ENCODE assay signal across 26 cellular contexts in genomic region chr3:56667973-56668579, GRCh38. TPM values are rescaled to one million over a fixed set of nuclear protein-coding genes. Genes with fewer than 3 reads are reported as not detected.
DNase-seq lines count a peak whose midpoint lies in the region; ATAC-seq, FAIRE-seq and TF ChIP-seq lines count a peak whose summit lies in the region.
"Had no signal": no experiment of that assay in that cellular context is flagged by ENCODE, and none has a peak within 500 bp of the region (broad histone marks: within the 10 kb centered on the region; RNA-seq: fewer than 3 reads in every experiment).

No MANE protein-coding gene starts in this region.

- FAIRE-seq in GM12892 (lab: Jason Lieb, UNC) (peak; percentile 69), GM12878 (lab: Jason Lieb, UNC) (peak; percentile 57), keratinocyte (lab: Jason Lieb, UNC) (peak; percentile 59)
- FAIRE-seq: HTR-8/SVneo, RCC 7860, TTC549 had no signal

- H3K27me3 Mint-ChIP-seq in CD4-positive, alpha-beta memory T cell: no peaks in the 10 kb centered on the region
- H3K27me3 Mint-ChIP-seq: B cell had no signal

- H3K27ac Mint-ChIP-seq in CD4-positive, alpha-beta memory T cell: peak overlapping the region in 6 of 7 donors; percentile 59 to 77 (median 65)
- H3K27ac Mint-ChIP-seq: activated T-helper 2 cell treated with anti-CD3 and anti-CD28 coated beads, Interferon-gamma antibody, Interleukin-2, Interleukin-4, amounts not matched to agents 10 μg/mL and 5 μg/mL and 100 μg/mL, durations not matched to agents 14 hours and 24 hours and 36 hours; B cell; nephron had no signal

- dilution Hi-C loops in keratinocyte (cut with MboI; ENCODE audit: extremely low pct_ligation_motif_present, low sequenced_read_pairs): no loop called here

- peaks cover 36% of the 10 kb centered on the region for H3K36me3 ChIP-seq in CD4-positive, alpha-beta memory T cell (ENCODE audit: insufficient read depth, low read length)
- H3K36me3 ChIP-seq in GM12878 (ENCODE audit: control insufficient read depth in 2 of 2, insufficient read depth in 2 of 2, low read length in 1 of 2) (peaks cover 0 to 43% of the 10 kb centered on the region in 2 experiments; a peak in 3 of 4 replicates), keratinocyte (ENCODE audit: control insufficient read depth in 2 of 2, extremely low read depth in 1 of 2, insufficient read depth in 2 of 2, low read length in 2 of 2) (peaks cover 14 to 24% of the 10 kb centered on the region in 2 experiments)

- DNase-seq in CD4-positive, alpha-beta memory T cell: peak in 3 of 5 donors; percentile 12 to 44 (median 18)
- DNase-seq in GM12892 (ENCODE audit: insufficient read length) (no peak), GM12878 (ENCODE audit: low read depth, low spot score) (no peak), keratinocyte (ENCODE audit: low read depth, low spot score) (no peak), NCI-H446 (lab: John Stamatoyannopoulos, UW) (no peak)
- DNase-seq: activated CD4-positive, alpha-beta T cell treated with anti-CD3 and anti-CD28 coated beads, Interleukin-2, amount 50 U/mL, for 1 hour; anterior cingulate cortex; cortex of kidney; DMS 273 treated with DMSO at 0.1 percent for 48 hours; H7; Kasumi-1; lower lobe of right lung; NCI-H1105 treated with DMSO at 0.1 percent for 48 hours; NCI-H2171 treated with DMSO at 0.1 percent for 48 hours; psoas muscle; spleen; tibial artery had no signal

- H3K4me1 Mint-ChIP-seq in CD4-positive, alpha-beta memory T cell: peaks cover 20 to 36% (median 28%) of the 10 kb centered on the region in 4 donors
- H3K4me1 Mint-ChIP-seq: nephron had no signal

- in situ Hi-C loops in GM12878 (cut with MboI): no loop called here

- H2AFZ ChIP-seq in GM12878 (ENCODE audit: control insufficient read depth, low read depth, low read length): no peak overlapping the region
- no peak overlapping the region for H2AFZ ChIP-seq in keratinocyte (ENCODE audit: control insufficient read depth, low read length)

- peak overlapping the region in 4 of 8 donors; percentile 26 to 58 (median 42) for H3K4me3 Mint-ChIP-seq in CD4-positive, alpha-beta memory T cell
- H3K4me3 Mint-ChIP-seq: B cell, nephron had no signal

- POLR2A ChIA-PET in CD4-positive, alpha-beta memory T cell (lab: Charles Lee; ENCODE audit: partially characterized antibody): interaction anchor here (0.9 to 1.9 kb wide), 2 partner anchors 15 to 27 kb away, joined by 3 to 15 read pairs; partner anchors contain the start of gene TASOR
- POLR2A ChIA-PET in GM12878 (lab: Charles Lee): no interaction called here

- CTCF ChIA-PET in CD4-positive, alpha-beta memory T cell (lab: Charles Lee; ENCODE audit: partially characterized antibody): interaction anchor here (1.7 kb wide), 1 partner anchor 10 kb away, joined by 8 read pairs; no protein-coding TSS in a partner anchor
- CTCF ChIA-PET in GM12878 (lab: Yijun Ruan, JAX): interaction anchor here (0.7 kb wide), 1 partner anchor 326 kb away, joined by 3 read pairs; no protein-coding TSS in a partner anchor

- 96% methylated on average over 3 of the region's 3 CpGs for WGBS in GM12878 (ENCODE audit: insufficient coverage, insufficient replicate concordance, low lambda C conversion rate, missing lambda C conversion rate)

- RAD21 ChIA-PET in GM12878 (lab: Charles Lee; ENCODE audit: unreplicated experiment): interaction anchor here (0.9 to 1.2 kb wide), 2 partner anchors 12 to 132 kb away, joined by 3 read pairs; no protein-coding TSS in a partner anchor

- no peak for ATAC-seq in GM12878
- no peak for ATAC-seq in HG03457 (IDR thresholded peaks at IDR 0.05; ENCODE audit: unreplicated experiment)
- no peak for ATAC-seq in SK-N-SH treated with all-trans-retinoic acid at 6 μM for 48 hours
- ATAC-seq: gastroesophageal sphincter, lower lobe of right lung had no signal

- TF ChIP-seq CTCF in GM12878 (IDR thresholded peaks at IDR 0.05 in 2 of 3, conservative IDR thresholded peaks at IDR 0.05 in 1 of 3; ENCODE audit: control insufficient read depth in 2 of 3, extremely low read depth in 1 of 3, insufficient read depth in 1 of 3, low read depth in 3 of 3, low read length in 3 of 3): no peak
- TF ChIP-seq CTCF in keratinocyte (optimal IDR thresholded peaks at IDR 0.05 in 1 of 3, IDR thresholded peaks at IDR 0.05 in 1 of 3, conservative IDR thresholded peaks at IDR 0.05 in 1 of 3; ENCODE audit: extremely low read depth in 1 of 3, insufficient read depth in 2 of 3, low read length in 3 of 3): no peak

- BruUV-seq in GM12878 (replicated peaks; lab: Mats Ljungman, UMichigan): no TSS peak

- H3K9ac ChIP-seq in GM12878 (ENCODE audit: control insufficient read depth, insufficient read depth, low read length) (no peak overlapping the region), keratinocyte (ENCODE audit: control insufficient read depth, extremely low read depth, insufficient read depth, low read length) (no peak overlapping the region)

- TF ChIP-seq POLR2A in GM12892 (IDR thresholded peaks at IDR 0.05; ENCODE audit: low read depth, low read length) (no peak), GM12878 (IDR thresholded peaks at IDR 0.05; ENCODE audit: low read depth, low read length) (no peak)

- H3K9me1 ChIP-seq in keratinocyte (ENCODE audit: control insufficient read depth, extremely low read depth, insufficient read depth, low read length): no peaks in the 10 kb centered on the region

- no peak for TF ChIP-seq EP300 in GM12878 (IDR thresholded peaks at IDR 0.05; ENCODE audit: borderline replicate concordance in 1 of 2, control insufficient read depth in 1 of 2, low read depth in 2 of 2, low read length in 2 of 2)

- no peaks in the 10 kb centered on the region for H3K9me3 ChIP-seq in CD4-positive, alpha-beta memory T cell (ENCODE audit: control insufficient read depth in 1 of 2, low read length in 2 of 2)
- H3K9me3 ChIP-seq in GM12878 (replicated peaks; ENCODE audit: control insufficient read depth, insufficient read depth, low read length): no peaks in the 10 kb centered on the region
- no peaks in the 10 kb centered on the region for H3K9me3 ChIP-seq in keratinocyte (ENCODE audit: control insufficient read depth, low read depth, low read length)
- H3K9me3 ChIP-seq: gastroesophageal sphincter, lower lobe of right lung, psoas muscle, spleen, tibial artery had no signal

- H3K36me3 Mint-ChIP-seq in CD4-positive, alpha-beta memory T cell: peaks cover 46 to 69% of the 10 kb centered on the region in 2 donors

- no peaks in the 10 kb centered on the region for H3K27me3 ChIP-seq in CD4-positive, alpha-beta memory T cell (ENCODE audit: insufficient read depth, low read length)
- H3K27me3 ChIP-seq in GM12878 (replicated peaks in 1 of 2; ENCODE audit: control insufficient read depth in 2 of 2, insufficient read depth in 2 of 2, low read length in 1 of 2) (no peaks in the 10 kb centered on the region), keratinocyte (ENCODE audit: control insufficient read depth, extremely low read depth, insufficient read depth, low read length) (no peaks in the 10 kb centered on the region)
- H3K27me3 ChIP-seq: gastroesophageal sphincter, spleen, tibial artery had no signal

- no peak overlapping the region for H3K4me3 ChIP-seq in CD4-positive, alpha-beta memory T cell (ENCODE audit: low read length in 2 of 2)
- no peak overlapping the region for H3K4me3 ChIP-seq in GM12878
- H3K4me3 ChIP-seq in keratinocyte (ENCODE audit: control insufficient read depth in 2 of 3, extremely low read depth in 1 of 3, insufficient read depth in 2 of 3, low read depth in 1 of 3, low read length in 3 of 3): no peak overlapping the region
- H3K4me3 ChIP-seq: gastroesophageal sphincter, lower lobe of right lung, psoas muscle, spleen, tibial artery had no signal

- SMC1A ChIA-PET in GM12878 (lab: Charles Lee; ENCODE audit: uncharacterized antibody, unreplicated experiment): interaction anchor here (0.7 to 0.9 kb wide), 2 partner anchors 9 to 130 kb away, joined by 3 read pairs; no protein-coding TSS in a partner anchor

- H3K79me2 ChIP-seq in GM12878 (ENCODE audit: control insufficient read depth, insufficient read depth, low read length) (no peaks in the 10 kb centered on the region), keratinocyte (ENCODE audit: control insufficient read depth, insufficient read depth, low read length) (no peaks in the 10 kb centered on the region)

- no peaks in the 10 kb centered on the region for H3K9me3 Mint-ChIP-seq in CD4-positive, alpha-beta memory T cell
- H3K9me3 Mint-ChIP-seq: nephron had no signal

- intact Hi-C loops in CD4-positive, alpha-beta memory T cell (cut with micrococcal nuclease): no loop called here
- intact Hi-C loops in GM12878 (cut with micrococcal nuclease; ENCODE audit: unreplicated experiment): no loop called here

- no peak overlapping the region for H3K27ac ChIP-seq in CD4-positive, alpha-beta memory T cell (ENCODE audit: low read depth, low read length)
- H3K27ac ChIP-seq in GM12878 (ENCODE audit: control insufficient read depth, insufficient read depth) (no peak overlapping the region), keratinocyte (ENCODE audit: control insufficient read depth, insufficient read depth, low read length) (peak overlapping the region; percentile 56)
- H3K27ac ChIP-seq: gastroesophageal sphincter, lower lobe of right lung, psoas muscle, spleen, tibial artery had no signal

- H4K20me1 ChIP-seq in GM12878 (ENCODE audit: control insufficient read depth, insufficient read depth) (no peaks in the 10 kb centered on the region), keratinocyte (ENCODE audit: control insufficient read depth, extremely low read depth, insufficient read depth, low read length) (no peaks in the 10 kb centered on the region)

- H3K4me2 ChIP-seq in GM12878 (ENCODE audit: control insufficient read depth, insufficient read depth): no peak overlapping the region
- H3K4me2 ChIP-seq in keratinocyte (ENCODE audit: control insufficient read depth, extremely low read depth, insufficient read depth, low read depth, low read length): no peak overlapping the region

- H3K4me1 ChIP-seq in CD4-positive, alpha-beta memory T cell (ENCODE audit: insufficient read depth, low read length): peaks cover 13% of the 10 kb centered on the region
- no peaks in the 10 kb centered on the region for H3K4me1 ChIP-seq in GM12878 (ENCODE audit: control insufficient read depth, insufficient read depth, low read length)
- H3K4me1 ChIP-seq in keratinocyte (ENCODE audit: control insufficient read depth, extremely low read depth, insufficient read depth, low read length): no peaks in the 10 kb centered on the region
- H3K4me1 ChIP-seq: gastroesophageal sphincter, lower lobe of right lung, psoas muscle, tibial artery had no signal

- no peak for TF ChIP-seq RAD21 in GM12878 (IDR thresholded peaks at IDR 0.05; ENCODE audit: insufficient read depth, low read depth, low read length)

RNA-seq across cellular contexts. Expression of gene TASOR, which starts 15.0 kb away (rescaled TPM):
- total RNA-seq in CD4-positive, alpha-beta memory T cell: 100 to 1,000 TPM; 109 to 112 TPM
- polyA plus RNA-seq in CD4-positive, alpha-beta memory T cell: 10 to 100 TPM; 22.7 to 42.2 TPM
- polyA plus RNA-seq in GM12892 (2012; ENCODE audit: missing spikeins): 57.6 TPM
- total RNA-seq in GM12878 (2013; cell fraction: nucleolus; rRNA removed): 120 and 130 TPM in 2 replicates
- 59.2 and 66.6 TPM in 2 replicates for total RNA-seq in GM12878 (2014; rRNA removed)
- total RNA-seq in GM12878 (2014; rRNA removed; fragmentation: Illumina TruSeq; extraction: Trizol): 95.1 and 106 TPM in 2 replicates
- total RNA-seq in GM12878 (2021): 53.7 and 54.5 TPM in 2 replicates
- polyA plus RNA-seq in GM12878 (2011; ENCODE audit: low read depth): 38.7 TPM
- polyA plus RNA-seq in GM12878 (2011; rRNA removed): 70.3 and 123 TPM in 2 replicates
- 24.3 and 26.6 TPM in 2 replicates for polyA plus RNA-seq in GM12878 (2011; cell fraction: cytosol; rRNA removed)
- polyA plus RNA-seq in GM12878 (2011; cell fraction: nucleus; rRNA removed): 37.5 and 38.6 TPM in 2 replicates
- 34.3 and 47.3 TPM in 2 replicates for polyA plus RNA-seq in GM12878 (2012)
- 78.2 and 109 TPM in 2 replicates for polyA plus RNA-seq in GM12878 (2014; fragmentation: Illumina TruSeq; extraction: Trizol)
- 10 to 100 TPM; 29.6 to 30.5 TPM for polyA plus RNA-seq in GM12878 (2014; fragmentation: Nextera tagmentation; extraction: Ambion mirVana)
- polyA plus RNA-seq in GM12878 (2014; rRNA removed): 36.0 and 51.5 TPM in 2 replicates
- 10 to 100 TPM; 32.9 to 33.0 TPM for polyA plus RNA-seq in GM12878 (2016; fragmentation: Nextera tagmentation; extraction: Ambion mirVana)
- polyA minus RNA-seq in GM12878 (2011; rRNA and poly(A)+ RNA removed): 67.7 and 78.0 TPM in 2 replicates
- polyA minus RNA-seq in GM12878 (2011; cell fraction: cytosol; rRNA and poly(A)+ RNA removed): 32.5 and 35.0 TPM in 2 replicates
- polyA minus RNA-seq in GM12878 (2011; cell fraction: nucleus; rRNA and poly(A)+ RNA removed): 25.5 and 43.7 TPM in 2 replicates
- 20.0 to 38.6 TPM (median 26.7 TPM) in 3 replicates for polyA plus RNA-seq in keratinocyte
- polyA plus RNA-seq in keratinocyte (2011; ENCODE audit: low read depth): 76.2 TPM
- 14.7 and 26.1 TPM in 2 replicates for polyA plus RNA-seq in keratinocyte (2011; cell fraction: cytosol; rRNA removed)
- 26.4 and 36.9 TPM in 2 replicates for polyA plus RNA-seq in keratinocyte (2011; cell fraction: nucleus; rRNA removed)
- polyA plus RNA-seq in keratinocyte (2012; ENCODE audit: low replicate concordance): 18.6 and 24.3 TPM in 2 replicates
- polyA minus RNA-seq in keratinocyte: 15.3 to 49.7 TPM (median 29.0 TPM) in 3 replicates
- polyA minus RNA-seq in keratinocyte (2011; cell fraction: cytosol; rRNA and poly(A)+ RNA removed): 29.4 TPM
- polyA minus RNA-seq in keratinocyte (2011; cell fraction: nucleus; rRNA and poly(A)+ RNA removed): 33.7 and 52.7 TPM in 2 replicates

Comparison
In these comparisons a context has a peak if more than half of its experiments do, and no peak if none do; other contexts are left out.
1. DNase-seq: peak in CD4-positive, alpha-beta memory T cell (3 of 5); none in GM12892 (single experiment), GM12878 (single experiment), keratinocyte (single experiment) and NCI-H446 (0 of 2).